In the genomic region with DNA sequence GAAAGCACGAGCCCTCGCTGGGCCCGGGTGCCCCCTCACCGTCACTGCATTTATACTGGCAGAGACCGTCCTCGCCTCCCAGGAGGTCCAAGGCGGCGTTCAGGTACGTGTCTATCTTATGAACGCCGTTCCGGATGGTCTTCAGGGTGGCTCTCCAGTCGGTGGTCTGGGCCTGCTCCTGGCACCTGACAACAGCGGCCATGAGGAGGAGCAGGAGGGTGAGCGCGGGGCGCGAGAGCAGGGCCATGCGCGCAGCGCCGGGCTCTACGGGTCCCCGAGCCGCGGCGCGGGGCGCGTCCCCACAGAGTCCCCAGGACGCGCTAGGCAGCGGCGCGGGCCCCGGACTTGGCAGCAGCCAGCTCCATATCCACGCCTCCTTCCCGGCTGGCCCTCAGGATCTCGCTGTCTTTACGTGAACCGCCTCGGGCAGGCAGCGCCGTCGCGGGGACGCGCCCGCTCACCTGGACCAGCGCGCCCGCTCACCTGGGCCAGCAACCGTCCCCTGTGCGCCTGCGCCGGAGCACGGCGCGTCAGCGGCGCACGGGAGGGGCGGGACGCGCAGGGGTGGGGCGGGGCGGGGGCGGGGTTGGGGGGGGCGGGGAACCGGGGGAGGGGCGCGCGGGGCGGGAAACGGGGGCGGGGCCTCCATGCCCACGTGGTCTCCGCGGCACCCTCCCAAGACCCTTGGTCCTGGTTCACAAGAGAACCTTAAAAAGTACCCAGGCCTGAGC, we compare ENCODE assay signal across 8 cellular contexts. TPM values are rescaled to one million over a fixed set of nuclear protein-coding genes. Genes with fewer than 3 reads are reported as not detected.
A peak's percentile ranks its signal among the peaks of the same experiment; 100 is the strongest.
DNase-seq lines count a peak whose midpoint lies in the region; ATAC-seq and TF ChIP-seq lines count a peak whose summit lies in the region.

A gene (minus strand): TSS at position 508 of the 731 bp plus-strand sequence. CDS start 261 bp downstream, at position 247.

- ATAC-seq in GM18870 (IDR thresholded peaks at IDR 0.05; ENCODE audit: unreplicated experiment) (peak; percentile 60), HG03103 (IDR thresholded peaks at IDR 0.05; ENCODE audit: low read depth, unreplicated experiment) (peak; percentile 81), left colon (peak; percentile 94)

- intact Hi-C loops in left colon (cut with DNase I, micrococcal nuclease) = no loop called here

- no peak for TF ChIP-seq CTCF in choroid plexus epithelial cell (conservative IDR thresholded peaks at IDR 0.05; ENCODE audit: low read depth, low read length)

- peak within 1 kb of the TSS; percentile 89 for H3K4me3 ChIP-seq in choroid plexus epithelial cell (ENCODE audit: low read depth, low read length)

- DNase-seq in AG08395 (ENCODE audit: low spot score) (peak; percentile 93), NCI-H2196 treated with DMSO at 0.1 percent for 48 hours (lab: John Stamatoyannopoulos, UW; ENCODE audit: unreplicated experiment) (peak; percentile 84), choroid plexus epithelial cell (ENCODE audit: low read depth) (peak; percentile 54), left colon (peak; percentile 85 to 90)
- peak; percentile 52 to 57 for DNase-seq in activated CD4-positive, alpha-beta T cell treated with anti-CD3 and anti-CD28 coated beads for 24 hours (ENCODE audit: low read depth in 2 of 2)
- DNase-seq in stimulated activated CD4-positive, alpha-beta T cell treated with anti-CD3 and anti-CD28 coated beads, Interleukin-1b, Interleukin-23, amount 100 ng/mL, for 48 hours = peak; percentile 72

RNA-seq across cellular contexts. Expression of the gene that starts here (rescaled TPM):
- total RNA-seq in left colon = 10 to 100 TPM; 41.0 to 50.8 TPM

Comparison
In these comparisons a context has a peak if more than half of its experiments do, and no peak if none do; other contexts are left out.
1. Peak in every context shown above with its lines: DNase-seq, ATAC-seq and H3K4me3 ChIP-seq.